Comparison of ENCODE assay signal across 8 cellular contexts in genomic region chr19:8335343-8336071, GRCh38. TPM values are rescaled to one million over a fixed set of nuclear protein-coding genes. Genes with fewer than 3 reads are reported as not detected.
DNase-seq lines count a peak whose midpoint lies in the region; ATAC-seq and TF ChIP-seq lines count a peak whose summit lies in the region.

No MANE protein-coding gene starts in this region.

- in situ Hi-C loops in Panc1 (cut with HindIII; ENCODE audit: low pct_unique_long_range_greater_than_20kb, low sequenced_read_pairs): no loop called here

- TF ChIP-seq CTCF in Panc1 (IDR thresholded peaks at IDR 0.05) (peak; percentile 62; the same call in 1 of the 2 replicates), spleen (IDR thresholded peaks at IDR 0.05 in 8 of 11, conservative IDR thresholded peaks at IDR 0.05 in 3 of 11) (peak in 2 of 11 experiments; percentile 22 to 51)

- no peaks in the 10 kb centered on the region for H3K4me1 ChIP-seq in Panc1 (ENCODE audit: control insufficient read depth, insufficient read depth, low read length)
- H3K4me1 ChIP-seq in spleen: peaks cover 4 to 75% (median 46%) of the 10 kb centered on the region in 6 donors

- no peak for TF ChIP-seq POLR2A in spleen (IDR thresholded peaks at IDR 0.05)

- H3K27ac Mint-ChIP-seq in activated CD4-positive, alpha-beta T cell treated with anti-CD3 and anti-CD28 coated beads, Interleukin-2, amount 10 ng/mL, durations not matched to agents 24 days and 14 days: no peak overlapping the region

- H3K9me3 ChIP-seq in Panc1 (ENCODE audit: control insufficient read depth, insufficient read depth, low read depth, low read length) (no peaks in the 10 kb centered on the region), spleen (no peaks in the 10 kb centered on the region)

- DNase-seq in activated CD4-positive, alpha-beta T cell treated with anti-CD3 and anti-CD28 coated beads, Interleukin-2, amount 10 ng/mL, durations not matched to agents 24 days and 14 days: peak; percentile 77
- DNase-seq in activated CD4-positive, alpha-beta T cell treated with anti-CD3 and anti-CD28 coated beads, Interleukin-2, amount 50 U/mL, for 1 hour: no peak
- DNase-seq in Panc1 (ENCODE audit: low read depth, low spot score) (no peak), epithelial cell of prostate (ENCODE audit: low read depth, low spot score) (no peak), spleen (peak; percentile 56), NCI-H1105 (lab: John Stamatoyannopoulos, UW) (no peak), kidney tubule cell (ENCODE audit: low spot score) (no peak), sciatic nerve (ENCODE audit: low spot score) (no peak)

- CTCF ChIA-PET in Panc1 (lab: Charles Lee): interaction anchor here (0.7 kb wide), 1 partner anchor 31 kb away, joined by 4 read pairs; no protein-coding TSS in a partner anchor

- no peaks in the 10 kb centered on the region for H3K9me3 Mint-ChIP-seq in activated CD4-positive, alpha-beta T cell treated with anti-CD3 and anti-CD28 coated beads, Interleukin-2, amount 10 ng/mL, durations not matched to agents 24 days and 14 days

- 13 to 30% (median 20%) methylated on average over 37 to 79 of the region's 79 CpGs for WGBS in spleen, 5 donors

- H3K4me3 Mint-ChIP-seq in activated CD4-positive, alpha-beta T cell treated with anti-CD3 and anti-CD28 coated beads, Interleukin-2, amount 10 ng/mL, durations not matched to agents 24 days and 14 days: peak overlapping the region; percentile 53

- H3K27ac ChIP-seq in Panc1 (ENCODE audit: low read length): no peak overlapping the region
- peak overlapping the region; percentile 20 for H3K27ac ChIP-seq in epithelial cell of prostate
- H3K27ac ChIP-seq in spleen: peak overlapping the region in 4 of 8 donors; percentile 11 to 37 (median 30)

- peak; percentile 73 for ATAC-seq in Panc1
- no peak for ATAC-seq in sciatic nerve

- intact Hi-C loops in activated CD4-positive, alpha-beta T cell treated with anti-CD3 and anti-CD28 coated beads, Interleukin-2, amount 10 ng/mL, durations not matched to agents 24 days and 14 days (cut with micrococcal nuclease): no loop called here
- intact Hi-C loops in Panc1 (cut with micrococcal nuclease; ENCODE audit: unreplicated experiment) (no loop called here), spleen (cut with DNase I; ENCODE audit: low total_unique reads) (no loop called here), sciatic nerve (cut with DNase I) (no loop called here)

- no peaks in the 10 kb centered on the region for H3K36me3 Mint-ChIP-seq in activated CD4-positive, alpha-beta T cell treated with anti-CD3 and anti-CD28 coated beads, Interleukin-2, amount 10 ng/mL, durations not matched to agents 24 days and 14 days (ENCODE audit: low read depth)

- H3K27me3 ChIP-seq in Panc1 (ENCODE audit: control insufficient read depth, insufficient read depth, low read length): no peaks in the 10 kb centered on the region; the same call in 1 of the 2 replicates
- peaks cover 5 to 62% (median 36%) of the 10 kb centered on the region in 7 donors for H3K27me3 ChIP-seq in spleen (replicated peaks in 1 of 7)

- BruUV-seq in Panc1 (replicated peaks; lab: Mats Ljungman, UMichigan): no TSS peak

- H3K27me3 Mint-ChIP-seq in activated CD4-positive, alpha-beta T cell treated with anti-CD3 and anti-CD28 coated beads, Interleukin-2, amount 10 ng/mL, durations not matched to agents 24 days and 14 days: peaks cover 43% of the 10 kb centered on the region

- peaks cover 7% of the 10 kb centered on the region for H3K4me1 Mint-ChIP-seq in activated CD4-positive, alpha-beta T cell treated with anti-CD3 and anti-CD28 coated beads, Interleukin-2, amount 10 ng/mL, durations not matched to agents 24 days and 14 days

- peak overlapping the region in 1 of 2 experiments; percentile 31; a peak in 3 of 4 replicates for H3K4me3 ChIP-seq in Panc1 (ENCODE audit: low read depth in 2 of 2, low read length in 2 of 2)
- H3K4me3 ChIP-seq in spleen: peak overlapping the region in 6 of 8 donors; percentile 22 to 71 (median 37)

- H3K36me3 ChIP-seq in Panc1 (ENCODE audit: control insufficient read depth, insufficient read depth, low read length) (no peaks in the 10 kb centered on the region), spleen (peaks cover 0 to 42% (median 5%) of the 10 kb centered on the region in 6 donors)

- POLR2A ChIA-PET in Panc1 (lab: Charles Lee): interaction anchor here (0.5 kb wide), 1 partner anchor 160 kb away, joined by 3 read pairs; no protein-coding TSS in a partner anchor

RNA-seq across cellular contexts. Expression of gene KANK3, which starts 7.6 kb away (rescaled TPM):
- 0.85 and 1.5 TPM in 2 replicates for total RNA-seq in activated CD4-positive, alpha-beta T cell treated with anti-CD3 and anti-CD28 coated beads, Interleukin-2, amount 10 ng/mL, durations not matched to agents 24 days and 14 days
- total RNA-seq in Panc1 (2021; ENCODE audit: unreplicated experiment) (1.2 TPM), spleen (10 to 100 TPM; 42.2 to 84.6 (median 54.6) TPM), sciatic nerve (28.2 TPM)
- polyA plus RNA-seq in Panc1 (2012; ENCODE audit: insufficient read length): 1.5 TPM
- 10 to 100 TPM; 14.0 to 66.7 (median 50.3) TPM for polyA plus RNA-seq in spleen

RNA-seq across cellular contexts. Expression of gene RPS28, which starts 14.2 kb away (rescaled TPM):
- 2,054 and 2,121 TPM in 2 replicates for total RNA-seq in activated CD4-positive, alpha-beta T cell treated with anti-CD3 and anti-CD28 coated beads, Interleukin-2, amount 10 ng/mL, durations not matched to agents 24 days and 14 days
- total RNA-seq in Panc1 (2021; ENCODE audit: unreplicated experiment) (1,096 TPM), spleen (1,000 to 10,000 TPM in 4 of 7 donors, 100 to 1,000 TPM in 3; 356 to 1,972 (median 1,411) TPM), sciatic nerve (893 TPM)
- 1,277 TPM for polyA plus RNA-seq in Panc1 (2012; ENCODE audit: insufficient read length)
- polyA plus RNA-seq in spleen: 1,000 to 10,000 TPM; 1,207 to 2,442 (median 2,131) TPM

RNA-seq across cellular contexts. Expression of gene NDUFA7, which starts 14.3 kb away (rescaled TPM):
- 52.9 and 54.3 TPM in 2 replicates for total RNA-seq in activated CD4-positive, alpha-beta T cell treated with anti-CD3 and anti-CD28 coated beads, Interleukin-2, amount 10 ng/mL, durations not matched to agents 24 days and 14 days
- total RNA-seq in Panc1 (2021; ENCODE audit: unreplicated experiment): 36.8 TPM
- 38.3 TPM for polyA plus RNA-seq in Panc1 (2012; ENCODE audit: insufficient read length)
- 10 to 100 TPM; 14.6 to 43.2 (median 28.0) TPM for total RNA-seq in spleen
- polyA plus RNA-seq in spleen: 100 to 1,000 TPM in 1 of 3 donors, 10 to 100 TPM in 2; 95.1 to 131 (median 99.6) TPM
- total RNA-seq in sciatic nerve: 24.7 TPM

RNA-seq across cellular contexts. Expression of gene CD320, which starts 27.3 kb away (rescaled TPM):
- 110 and 113 TPM in 2 replicates for total RNA-seq in activated CD4-positive, alpha-beta T cell treated with anti-CD3 and anti-CD28 coated beads, Interleukin-2, amount 10 ng/mL, durations not matched to agents 24 days and 14 days
- total RNA-seq in Panc1 (2021; ENCODE audit: unreplicated experiment) (120 TPM), spleen (100 to 1,000 TPM in 1 of 7 donors, 10 to 100 TPM in 6; 35.8 to 131 (median 73.3) TPM), sciatic nerve (23.8 TPM)
- 142 TPM for polyA plus RNA-seq in Panc1 (2012; ENCODE audit: insufficient read length)
- 10 to 100 TPM; 26.6 to 34.3 (median 28.1) TPM for polyA plus RNA-seq in spleen

RNA-seq across cellular contexts. Expression of gene ANGPTL4, which starts 28.4 kb away (rescaled TPM):
- 4.0 and 4.1 TPM in 2 replicates for total RNA-seq in activated CD4-positive, alpha-beta T cell treated with anti-CD3 and anti-CD28 coated beads, Interleukin-2, amount 10 ng/mL, durations not matched to agents 24 days and 14 days
- total RNA-seq in Panc1 (2021; ENCODE audit: unreplicated experiment) (46.6 TPM), spleen (10 to 100 TPM in 4 of 7 donors, 1 to 10 TPM in 3; 1.8 to 28.3 (median 11.8) TPM), sciatic nerve (9.2 TPM)
- polyA plus RNA-seq in Panc1 (2012; ENCODE audit: insufficient read length): 208 TPM
- polyA plus RNA-seq in spleen: 1 to 10 TPM; 7.4 to 8.5 (median 7.8) TPM

Comparison
In these comparisons a context has a peak if more than half of its experiments do, and no peak if none do; other contexts are left out.
1. DNase-seq: peak in activated CD4-positive, alpha-beta T cell treated with anti-CD3 and anti-CD28 coated beads, Interleukin-2, amount 10 ng/mL, durations not matched to agents 24 days and 14 days (single experiment) and spleen (single experiment); none in activated CD4-positive, alpha-beta T cell treated with anti-CD3 and anti-CD28 coated beads, Interleukin-2, amount 50 U/mL, for 1 hour (single experiment), Panc1 (single experiment), epithelial cell of prostate (single experiment), NCI-H1105 (single experiment), kidney tubule cell (single experiment) and sciatic nerve (single experiment).
2. RNA of gene KANK3, which starts 7.6 kb away (total RNA-seq): 42.2 to 84.6 TPM in spleen and 28.2 TPM in sciatic nerve (single experiment); 0.85 to 1.5 TPM in activated CD4-positive, alpha-beta T cell treated with anti-CD3 and anti-CD28 coated beads, Interleukin-2, amount 10 ng/mL, durations not matched to agents 24 days and 14 days and 1.2 TPM in Panc1 (single experiment); every median in the first group is over 10 times any median in the second.